ENCODE assay signal across 29 cellular contexts in the genomic region with DNA sequence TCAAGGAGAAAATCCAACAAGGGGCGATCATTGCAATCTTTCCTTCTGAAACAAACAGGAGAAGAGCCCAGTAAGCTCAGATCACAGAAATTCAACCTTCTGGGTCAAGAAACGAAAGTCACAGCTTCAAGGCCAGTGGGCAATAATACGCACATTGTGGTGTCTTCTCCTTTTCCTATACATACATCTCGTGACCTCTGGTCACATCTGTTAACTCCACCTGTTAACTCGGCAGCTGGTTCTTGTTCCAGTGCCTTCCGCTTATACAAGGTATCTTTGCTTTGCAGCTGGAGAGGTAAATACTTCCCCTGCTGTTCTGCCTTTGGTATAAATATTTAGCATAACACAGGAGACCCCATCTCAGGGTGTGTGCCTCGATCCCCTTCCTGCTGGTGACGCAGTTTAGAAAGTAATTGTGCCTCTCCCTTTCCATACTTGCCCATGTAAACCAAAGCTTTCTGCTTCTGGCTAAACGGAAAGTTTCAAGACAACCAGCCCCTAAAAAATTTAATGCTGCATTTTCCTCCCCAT. TPM values are rescaled to one million over a fixed set of nuclear protein-coding genes. Genes with fewer than 3 reads are reported as not detected.
"Had no signal": no experiment of that assay in that cellular context is flagged by ENCODE, and none has a peak within 500 bp of the region (broad histone marks: within the 10 kb centered on the region; RNA-seq: fewer than 3 reads in every experiment).

No MANE protein-coding gene starts in this region.

- H3K27me3 ChIP-seq: breast epithelium, MG63, Peyer's patch, SJSA1 had no signal

- ATAC-seq: activated CD8-positive, alpha-beta memory T cell treated with anti-CD3 and anti-CD28 coated beads, Interleukin-2, amount 10 ng/mL, durations not matched to agents 7 days and 5 days; SK-N-SH treated with all-trans-retinoic acid at 6 μM for 48 hours had no signal

- H3K4me3 Mint-ChIP-seq: activated B cell treated with CpG ODN at 0.5 μM for 24 hours; activated CD4-positive, alpha-beta T cell treated with anti-CD3 and anti-CD28 coated beads, Interleukin-2, amount 10 ng/mL, durations not matched to agents 24 days and 14 days; activated CD8-positive, alpha-beta memory T cell treated with anti-CD3 and anti-CD28 coated beads, Interleukin-2, amount 10 ng/mL, durations not matched to agents 7 days and 5 days; activated naive CD4-positive, alpha-beta T cell treated with anti-CD3 and anti-CD28 coated beads, Interleukin-2, amount 50 U/mL, for 24 hours; activated T-cell treated with anti-CD3 and anti-CD28 coated beads, Interleukin-2, amount 50 U/mL, for 24 hours; activated T-helper 1 cell treated with anti-CD3 and anti-CD28 coated beads, Interleukin-12 subunit alpha, Interleukin-12 subunit beta, Interleukin-2, Interleukin-4 antibody, amounts not matched to agents 30 ng/mL and 10 ng/mL and 1 ng/mL, durations not matched to agents 14 hours and 24 hours and 36 hours had no signal

- H3K27ac Mint-ChIP-seq: activated B cell treated with CpG ODN at 0.5 μM for 24 hours; activated CD4-positive, alpha-beta T cell treated with anti-CD3 and anti-CD28 coated beads, Interleukin-2, amount 10 ng/mL, durations not matched to agents 24 days and 14 days; activated CD8-positive, alpha-beta memory T cell treated with anti-CD3 and anti-CD28 coated beads, Interleukin-2, amount 10 ng/mL, durations not matched to agents 7 days and 5 days; activated naive CD4-positive, alpha-beta T cell treated with anti-CD3 and anti-CD28 coated beads, Interleukin-2, amount 50 U/mL, for 24 hours; activated T-cell treated with anti-CD3 and anti-CD28 coated beads, Interleukin-2, amount 50 U/mL, for 24 hours; activated T-helper 1 cell treated with anti-CD3 and anti-CD28 coated beads, Interleukin-12 subunit alpha, Interleukin-12 subunit beta, Interleukin-2, Interleukin-4 antibody, amounts not matched to agents 30 ng/mL and 10 ng/mL and 1 ng/mL, durations not matched to agents 14 hours and 24 hours and 36 hours had no signal

- DNase-seq: activated B cell treated with CpG ODN at 0.5 μM for 24 hours; activated CD4-positive, alpha-beta T cell treated with anti-CD3 and anti-CD28 coated beads for 1 hour; activated CD4-positive, alpha-beta T cell treated with anti-CD3 and anti-CD28 coated beads, Interleukin-2, amount 10 ng/mL, durations not matched to agents 24 days and 14 days; activated CD4-positive, alpha-beta T cell treated with anti-CD3 and anti-CD28 coated beads, Interleukin-2, amount 50 U/mL, for 48 hours; activated CD8-positive, alpha-beta memory T cell treated with anti-CD3 and anti-CD28 coated beads, Interleukin-2, amount 10 ng/mL, durations not matched to agents 7 days and 5 days; activated effector memory CD4-positive, alpha-beta T cell treated with Interleukin-2 at 50 U/mL for 16 hours; activated naive CD4-positive, alpha-beta T cell; activated T-cell treated with anti-CD3 and anti-CD28 coated beads, Interleukin-2, amount 50 U/mL, for 24 hours; aorta; caudate nucleus; MG63; MV-4-11; NCI-H1092 treated with DMSO at 0.1 percent for 48 hours; NCI-H1417 treated with DMSO at 0.1 percent for 48 hours; NCI-H1694 treated with DMSO at 0.1 percent for 48 hours; NCI-H2029 treated with DMSO at 0.1 percent for 48 hours; NCI-H510A treated with DMSO at 0.1 percent for 48 hours; NCI-H69; NK-92 treated with Interleukin-12 subunit alpha and Interleukin-12 subunit beta, amount 100 ng/mL, for 24 hours; Peyer's patch; Right ventricle myocardium superior; SW 1271 had no signal

- H3K9me3 Mint-ChIP-seq: activated CD4-positive, alpha-beta T cell treated with anti-CD3 and anti-CD28 coated beads, Interleukin-2, amount 10 ng/mL, durations not matched to agents 24 days and 14 days had no signal

- H3K27me3 Mint-ChIP-seq: activated B cell treated with CpG ODN at 0.5 μM for 24 hours; activated CD4-positive, alpha-beta T cell treated with anti-CD3 and anti-CD28 coated beads, Interleukin-2, amount 10 ng/mL, durations not matched to agents 24 days and 14 days; activated CD8-positive, alpha-beta memory T cell treated with anti-CD3 and anti-CD28 coated beads, Interleukin-2, amount 10 ng/mL, durations not matched to agents 7 days and 5 days; activated naive CD4-positive, alpha-beta T cell treated with anti-CD3 and anti-CD28 coated beads, Interleukin-2, amount 50 U/mL, for 24 hours; activated T-cell treated with anti-CD3 and anti-CD28 coated beads, Interleukin-2, amount 50 U/mL, for 24 hours had no signal

- H3K4me1 Mint-ChIP-seq: activated B cell treated with CpG ODN at 0.5 μM for 24 hours; activated CD4-positive, alpha-beta T cell treated with anti-CD3 and anti-CD28 coated beads, Interleukin-2, amount 10 ng/mL, durations not matched to agents 24 days and 14 days; activated CD8-positive, alpha-beta memory T cell treated with anti-CD3 and anti-CD28 coated beads, Interleukin-2, amount 10 ng/mL, durations not matched to agents 7 days and 5 days; activated naive CD4-positive, alpha-beta T cell treated with anti-CD3 and anti-CD28 coated beads, Interleukin-2, amount 50 U/mL, for 24 hours had no signal

- H3K27ac ChIP-seq: breast epithelium, Peyer's patch, RWPE1, SJSA1 had no signal

- H3K9me3 ChIP-seq: MG63, SJSA1 had no signal

- H3K4me3 ChIP-seq: breast epithelium, MG63, Peyer's patch, SJSA1 had no signal

- H3K36me3 Mint-ChIP-seq: activated CD8-positive, alpha-beta memory T cell treated with anti-CD3 and anti-CD28 coated beads, Interleukin-2, amount 10 ng/mL, durations not matched to agents 7 days and 5 days; activated naive CD4-positive, alpha-beta T cell treated with anti-CD3 and anti-CD28 coated beads, Interleukin-2, amount 50 U/mL, for 24 hours had no signal

- H3K4me1 ChIP-seq: breast epithelium, Peyer's patch, SJSA1 had no signal

- H3K36me3 ChIP-seq: breast epithelium, MG63, Peyer's patch, SJSA1 had no signal

RNA-seq across cellular contexts. Expression of a gene that starts 45.0 kb away (rescaled TPM):
- total RNA-seq: activated B cell treated with CpG ODN at 0.5 μM for 24 hours; activated CD4-positive, alpha-beta T cell treated with anti-CD3 and anti-CD28 coated beads, Interleukin-2, amount 10 ng/mL, durations not matched to agents 24 days and 14 days; activated CD8-positive, alpha-beta memory T cell treated with anti-CD3 and anti-CD28 coated beads, Interleukin-2, amount 10 ng/mL, durations not matched to agents 7 days and 5 days; activated T-helper 1 cell treated with anti-CD3 and anti-CD28 coated beads, Interleukin-12 subunit alpha, Interleukin-12 subunit beta, Interleukin-2, Interleukin-4 antibody, amounts not matched to agents 30 ng/mL and 10 ng/mL and 1 ng/mL, durations not matched to agents 14 hours and 24 hours and 36 hours; T-helper 1 cell treated with Interleukin-12 subunit alpha and Interleukin-12 subunit beta and Interleukin-4 antibody, amounts not matched to agents 30 ng/mL and 1 ng/mL, for 36 hours had no signal
